13 cellular contexts compared by ENCODE assay signal in genomic region chr12:111867531-111867930, GRCh38.
"Had no signal": no experiment of that assay in that cellular context is flagged by ENCODE, and none has a peak within 500 bp of the region (broad histone marks: within the 10 kb centered on the region; RNA-seq: fewer than 3 reads in every experiment).

No MANE protein-coding gene starts in this region.

- H3K9me3 Mint-ChIP-seq: activated naive CD8-positive, alpha-beta T cell treated with anti-CD3 and anti-CD28 coated beads, Interleukin-2, amount 50 U/mL, for 24 hours; effector memory CD8-positive, alpha-beta T cell had no signal

- H3K27ac ChIP-seq: coronary artery, gastroesophageal sphincter, skin epidermis, stomach, vagina had no signal

- H3K4me3 Mint-ChIP-seq: activated naive CD8-positive, alpha-beta T cell treated with anti-CD3 and anti-CD28 coated beads, Interleukin-2, amount 50 U/mL, for 24 hours; effector memory CD8-positive, alpha-beta T cell; T-helper 2 cell treated with Interferon-gamma antibody and Interleukin-4, amounts not matched to agents 5 μg/mL and 100 μg/mL, for 36 hours had no signal

- ATAC-seq: activated CD4-positive, CD25-positive, alpha-beta regulatory T cell treated with anti-CD3 and anti-CD28 coated beads, Interleukin-2, amount 50 U/mL, for 24 hours; activated naive CD8-positive, alpha-beta T cell treated with anti-CD3 and anti-CD28 coated beads, Interleukin-2, amount 50 U/mL, for 24 hours; effector memory CD8-positive, alpha-beta T cell; gastroesophageal sphincter had no signal

- H3K27ac Mint-ChIP-seq: activated naive CD8-positive, alpha-beta T cell treated with anti-CD3 and anti-CD28 coated beads, Interleukin-2, amount 50 U/mL, for 24 hours; T-helper 2 cell treated with Interferon-gamma antibody and Interleukin-4, amounts not matched to agents 5 μg/mL and 100 μg/mL, for 36 hours had no signal

- H3K9me3 ChIP-seq: gastroesophageal sphincter, stomach, vagina had no signal

- DNase-seq: activated CD4-positive, alpha-beta T cell treated with anti-CD3 and anti-CD28 coated beads, Interleukin-2, amount 50 U/mL, for 48 hours; activated CD8-positive, alpha-beta memory T cell treated with anti-CD3 and anti-CD28 coated beads, Interleukin-2, amount 50 U/mL, for 4 hours; activated effector memory CD4-positive, alpha-beta T cell treated with Interleukin-2 at 50 U/mL for 16 hours; activated naive CD8-positive, alpha-beta T cell treated with anti-CD3 and anti-CD28 coated beads, Interleukin-2, amount 50 U/mL, for 24 hours; effector memory CD8-positive, alpha-beta T cell; stimulated activated CD4-positive, alpha-beta T cell treated with anti-CD3 and anti-CD28 coated beads, Interleukin-4, amount 100 ng/mL, for 4 hours; stomach had no signal

- H3K4me3 ChIP-seq: coronary artery, gastroesophageal sphincter, skin epidermis, stomach, vagina had no signal

- H3K27me3 ChIP-seq: gastroesophageal sphincter, stomach, vagina had no signal

- H3K27me3 Mint-ChIP-seq: activated naive CD8-positive, alpha-beta T cell treated with anti-CD3 and anti-CD28 coated beads, Interleukin-2, amount 50 U/mL, for 24 hours; effector memory CD8-positive, alpha-beta T cell had no signal

- H3K4me1 ChIP-seq: gastroesophageal sphincter, stomach, vagina had no signal
